16 cellular contexts compared by ENCODE assay signal in the genomic region with DNA sequence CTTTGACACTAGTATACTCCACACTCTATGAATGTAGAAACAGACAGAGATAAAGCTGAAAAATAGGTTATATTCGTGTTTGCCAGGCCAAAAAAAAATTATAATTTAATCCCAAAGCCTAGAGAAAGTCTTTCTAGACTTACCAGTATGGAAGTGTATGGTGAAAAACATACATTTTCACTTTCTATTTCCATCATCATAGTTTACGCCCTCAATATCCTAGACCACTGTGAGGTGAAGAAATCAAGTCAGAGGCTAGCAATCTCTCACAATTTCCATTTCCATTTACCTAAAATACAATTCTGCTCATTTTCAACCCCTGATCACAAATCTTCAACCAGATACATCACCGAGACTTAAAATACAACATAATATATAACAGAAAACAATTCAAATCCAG. TPM values are rescaled to one million over a fixed set of nuclear protein-coding genes. Genes with fewer than 3 reads are reported as not detected.
"Had no signal": no experiment of that assay in that cellular context is flagged by ENCODE, and none has a peak within 500 bp of the region (broad histone marks: within the 10 kb centered on the region; RNA-seq: fewer than 3 reads in every experiment).

No MANE protein-coding gene starts in this region.

- H3K9me3 ChIP-seq: colonic mucosa, heart right ventricle, left ventricle myocardium inferior, sigmoid colon, stomach, thoracic aorta had no signal

- H3K9me3 Mint-ChIP-seq: memory B cell, nephron had no signal

- H3K27ac ChIP-seq: colonic mucosa, heart right ventricle, left ventricle myocardium inferior, sigmoid colon, stomach, thoracic aorta had no signal

- H3K4me1 Mint-ChIP-seq: nephron had no signal

- H3K4me3 ChIP-seq: colonic mucosa, heart right ventricle, left ventricle myocardium inferior, sigmoid colon, stomach, thoracic aorta had no signal

- H3K27me3 Mint-ChIP-seq: memory B cell had no signal

- DNase-seq: activated CD4-positive, alpha-beta T cell treated with anti-CD3 and anti-CD28 coated beads, Interleukin-2, amount 50 U/mL, for 4 hours; activated gamma-delta T cell; colonic mucosa; effector CD4-positive, alpha-beta T cell; heart right ventricle; left ventricle myocardium inferior; sigmoid colon; stomach had no signal

- H3K27me3 ChIP-seq: colonic mucosa, heart right ventricle, sigmoid colon, stomach had no signal

- H3K36me3 Mint-ChIP-seq: memory B cell had no signal

- H3K36me3 ChIP-seq: colonic mucosa, heart right ventricle, left ventricle myocardium inferior, sigmoid colon, stomach, thoracic aorta had no signal

- H3K4me3 Mint-ChIP-seq: memory B cell, nephron had no signal

- H3K27ac Mint-ChIP-seq: memory B cell, nephron had no signal

- H3K4me1 ChIP-seq: colonic mucosa, stomach had no signal

- ATAC-seq: heart right ventricle had no signal

RNA-seq across cellular contexts. Expression of a gene that starts 16.2 kb away (rescaled TPM):
- total RNA-seq: fibroblast of lung; mucosa of gallbladder; osteocyte; T-helper 2 cell treated with Interferon-gamma antibody and Interleukin-4, amounts not matched to agents 100 ng/mL and 5 ng/mL, for 36 hours; thoracic aorta had no signal
- polyA plus RNA-seq: fibroblast of lung, keratinocyte had no signal
